In the genomic region with DNA sequence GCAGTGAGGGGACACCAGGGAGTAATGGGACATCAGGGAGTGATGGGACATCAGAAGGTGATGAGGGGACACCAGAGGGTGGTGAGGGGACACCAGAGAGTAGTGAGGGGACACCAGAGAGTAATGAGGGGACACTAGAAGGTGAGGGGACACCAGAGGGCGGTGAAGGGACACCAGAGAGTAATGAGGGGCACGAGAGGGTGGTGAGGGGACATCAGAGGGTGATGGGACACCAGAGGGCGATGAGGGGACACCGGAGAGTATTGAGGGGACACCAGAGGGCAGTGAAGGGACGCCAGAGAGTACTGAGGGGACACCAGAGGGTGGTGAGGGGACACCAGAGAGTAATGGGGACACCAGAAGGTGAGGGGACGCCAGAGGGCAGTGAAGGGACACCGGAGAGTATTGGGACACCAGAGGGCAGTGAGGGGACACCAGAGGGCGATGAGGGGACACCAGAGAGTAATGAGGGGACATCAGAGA, we compare ENCODE assay signal across 20 cellular contexts. TPM values are rescaled to one million over a fixed set of nuclear protein-coding genes. Genes with fewer than 3 reads are reported as not detected.
A peak's percentile ranks its signal among the peaks of the same experiment; 100 is the strongest.
DNase-seq lines count a peak whose midpoint lies in the region; ATAC-seq, FAIRE-seq and TF ChIP-seq lines count a peak whose summit lies in the region.
"Had no signal": no experiment of that assay in that cellular context is flagged by ENCODE, and none has a peak within 500 bp of the region (broad histone marks: within the 10 kb centered on the region; RNA-seq: fewer than 3 reads in every experiment).

No MANE protein-coding gene starts in this region.

- intact Hi-C loops in HepG2 (cut with micrococcal nuclease; ENCODE audit: unreplicated experiment) (loop anchor here (1.0 kb wide), 1 partner anchor 58 kb away; no protein-coding TSS in a partner anchor), right lobe of liver (cut with DNase I) (no loop called here)

- peak; percentile 46 for ATAC-seq in HepG2
- no peak for ATAC-seq in right lobe of liver
- peak in 1 of 2 donors; percentile 13 for ATAC-seq in stimulated activated naive B cell treated with anti-CD40 and anti-IgM and Interleukin-4, amounts not matched to agents 10 μg/mL and 1 μg/mL and 100 μg/mL, for 72 hours (replicated peaks)
- ATAC-seq in GM18519 (IDR thresholded peaks at IDR 0.05; ENCODE audit: low FRiP score, unreplicated experiment), result no peak
- ATAC-seq: GM12878, left cardiac atrium, right cardiac atrium had no signal

- H3K27me3 ChIP-seq in HepG2 (ENCODE audit: control insufficient read depth in 1 of 2, insufficient read depth in 2 of 2, low read length in 2 of 2), result peaks cover 0 to 10% of the 10 kb centered on the region in 2 experiments; a peak in 1 of 5 replicates
- no peaks in the 10 kb centered on the region for H3K27me3 ChIP-seq in right lobe of liver

- H3K9me3 Mint-ChIP-seq in endothelial cell (ENCODE audit: unreplicated experiment) (no peaks in the 10 kb centered on the region), type B pancreatic cell (no peaks in the 10 kb centered on the region)
- H3K9me3 Mint-ChIP-seq in stimulated activated naive B cell treated with anti-CD40 and anti-IgM and Interleukin-4, amounts not matched to agents 10 μg/mL and 1 μg/mL and 100 μg/mL, for 72 hours, result no peaks in the 10 kb centered on the region

- H2AFZ ChIP-seq in HepG2 (ENCODE audit: low read length), result no peak overlapping the region

- CTCF ChIA-PET in HepG2 (lab: Yijun Ruan, JAX; ENCODE audit: low intra/inter-chr PET ratio, low total read pairs), result interaction anchor here (1.9 kb wide), 1 partner anchor 58 kb away, joined by 7 read pairs; no protein-coding TSS in a partner anchor

- H3K9me3 ChIP-seq in HepG2 (ENCODE audit: low read length) (no peaks in the 10 kb centered on the region), right lobe of liver (no peaks in the 10 kb centered on the region)
- H3K9me3 ChIP-seq: Caco-2 had no signal

- no peak overlapping the region for H3K4me2 ChIP-seq in HepG2 (ENCODE audit: low read depth, low read length)

- peak; percentile 34 for DNase-seq in HepG2 (ENCODE audit: low spot score)
- no peak for DNase-seq in right lobe of liver
- peak; percentile 4 for DNase-seq in OCI-M1 (lab: John Stamatoyannopoulos, UW)
- no peak for DNase-seq in endothelial cell (ENCODE audit: low spot score)
- DNase-seq in stimulated activated naive B cell treated with anti-CD40 and anti-IgM and Interleukin-4, amounts not matched to agents 10 μg/mL and 1 μg/mL and 100 μg/mL, for 72 hours, result no peak
- DNase-seq in NCI-H1930 (lab: John Stamatoyannopoulos, UW), result no peak
- DNase-seq in type B pancreatic cell (ENCODE audit: extremely low spot score, unreplicated experiment), result no peak
- DNase-seq: activated CD4-positive, alpha-beta T cell treated with anti-CD3 and anti-CD28 coated beads, Interleukin-2, amount 50 U/mL, for 1 hour; left cardiac atrium; midbrain; NCI-H1105 treated with DMSO at 0.1 percent for 48 hours; NCI-H2171 treated with DMSO at 0.1 percent for 48 hours; NCI-H748 treated with DMSO at 0.1 percent for 48 hours; right cardiac atrium had no signal

- H3K27ac Mint-ChIP-seq in endothelial cell (ENCODE audit: unreplicated experiment), result peak overlapping the region; percentile 40
- H3K27ac Mint-ChIP-seq in stimulated activated naive B cell treated with anti-CD40 and anti-IgM and Interleukin-4, amounts not matched to agents 10 μg/mL and 1 μg/mL and 100 μg/mL, for 72 hours, result peak overlapping the region; percentile 72
- no peak overlapping the region for H3K27ac Mint-ChIP-seq in type B pancreatic cell

- no peak for TF ChIP-seq POLR2A in HepG2 (IDR thresholded peaks at IDR 0.05; ENCODE audit: insufficient read depth in 1 of 2, low read depth in 2 of 2, low read length in 2 of 2)
- TF ChIP-seq POLR2A in right lobe of liver (IDR thresholded peaks at IDR 0.05), result no peak

- BruUV-seq in HepG2 (replicated peaks; lab: Mats Ljungman, UMichigan), result no TSS peak

- no peaks in the 10 kb centered on the region for H3K79me2 ChIP-seq in HepG2 (ENCODE audit: insufficient read depth, low read length)

- H3K36me3 ChIP-seq in HepG2 (replicated peaks in 1 of 2; ENCODE audit: control insufficient read depth in 1 of 2, insufficient read depth in 2 of 2, low read length in 2 of 2), result peaks cover 4 to 10% of the 10 kb centered on the region in 2 experiments; a peak in 2 of 5 replicates
- H3K36me3 ChIP-seq in right lobe of liver, result peaks cover 0 to 34% (median 12%) of the 10 kb centered on the region in 4 donors

- TF ChIP-seq EP300 in HepG2 (IDR thresholded peaks at IDR 0.05; ENCODE audit: low read depth in 2 of 2, low read length in 2 of 2) (no peak), HepG2 (CRISPR knock-in tag; IDR thresholded peaks at IDR 0.05; ENCODE audit: borderline replicate concordance) (no peak)

- no peak overlapping the region for H3K4me3 ChIP-seq in HepG2 (replicated peaks in 1 of 3; ENCODE audit: insufficient read depth in 1 of 3, low read depth in 2 of 3, low read length in 3 of 3)
- no peak overlapping the region for H3K4me3 ChIP-seq in right lobe of liver
- H3K4me3 ChIP-seq: GM12878, SK-N-MC had no signal

- POLR2A ChIA-PET in HepG2 (lab: Yijun Ruan, JAX), result no interaction called here

- no peak for FAIRE-seq in HepG2 (lab: Jason Lieb, UNC)
- FAIRE-seq: endometrium, GM12878, H54 had no signal

- H3K4me1 ChIP-seq in HepG2 (ENCODE audit: insufficient read depth, low read length), result no peaks in the 10 kb centered on the region
- no peaks in the 10 kb centered on the region for H3K4me1 ChIP-seq in right lobe of liver
- H3K4me1 ChIP-seq: Caco-2 had no signal

- no peak overlapping the region for H3K27ac ChIP-seq in HepG2 (ENCODE audit: extremely low read length, insufficient read depth, low read length)
- H3K27ac ChIP-seq in right lobe of liver, result no peak overlapping the region
- H3K27ac ChIP-seq: SK-N-MC had no signal

- H3K4me1 Mint-ChIP-seq in endothelial cell (ENCODE audit: unreplicated experiment), result no peaks in the 10 kb centered on the region
- H3K4me1 Mint-ChIP-seq in stimulated activated naive B cell treated with anti-CD40 and anti-IgM and Interleukin-4, amounts not matched to agents 10 μg/mL and 1 μg/mL and 100 μg/mL, for 72 hours, result peaks cover 14 to 29% of the 10 kb centered on the region in 2 donors
- no peaks in the 10 kb centered on the region for H3K4me1 Mint-ChIP-seq in type B pancreatic cell (ENCODE audit: unreplicated experiment)

- H4K20me1 ChIP-seq in HepG2 (ENCODE audit: insufficient read depth, low read length), result no peaks in the 10 kb centered on the region

- TF ChIP-seq CTCF in HepG2 (CRISPR knock-in tag; IDR thresholded peaks at IDR 0.05) (peak; percentile 54), right lobe of liver (IDR thresholded peaks at IDR 0.05) (no peak), endothelial cell (IDR thresholded peaks at IDR 0.05; ENCODE audit: unreplicated experiment) (no peak), type B pancreatic cell (conservative IDR thresholded peaks at IDR 0.05) (no peak)

- H3K27me3 Mint-ChIP-seq in endothelial cell (ENCODE audit: unreplicated experiment), result peaks cover 30% of the 10 kb centered on the region
- no peaks in the 10 kb centered on the region for H3K27me3 Mint-ChIP-seq in stimulated activated naive B cell treated with anti-CD40 and anti-IgM and Interleukin-4, amounts not matched to agents 10 μg/mL and 1 μg/mL and 100 μg/mL, for 72 hours
- H3K27me3 Mint-ChIP-seq in type B pancreatic cell, result no peaks in the 10 kb centered on the region

- peak overlapping the region; percentile 59 for H3K4me3 Mint-ChIP-seq in endothelial cell (ENCODE audit: unreplicated experiment)
- peak overlapping the region in 1 of 2 donors; percentile 5 for H3K4me3 Mint-ChIP-seq in stimulated activated naive B cell treated with anti-CD40 and anti-IgM and Interleukin-4, amounts not matched to agents 10 μg/mL and 1 μg/mL and 100 μg/mL, for 72 hours
- no peak overlapping the region for H3K4me3 Mint-ChIP-seq in type B pancreatic cell

- 44% methylated on average over 8 of the region's 8 CpGs for WGBS in HepG2 (ENCODE audit: low lambda C conversion rate)
- 61% methylated on average over 8 of the region's 8 CpGs for WGBS in right lobe of liver (ENCODE audit: insufficient coverage, low coverage, low lambda C conversion rate, missing lambda C conversion rate)

- in situ Hi-C loops in HepG2 (cut with HindIII; ENCODE audit: extremely low pct_ligation_motif_present, low pct_unique_long_range_greater_than_20kb), result no loop called here

- no peak overlapping the region for H3K9ac ChIP-seq in HepG2 (ENCODE audit: insufficient read depth, low read depth, low read length)

- peak; percentile 30; the same call in 1 of the 2 replicates for TF ChIP-seq RAD21 in HepG2 (CRISPR knock-in tag; IDR thresholded peaks at IDR 0.05)

- H3K36me3 Mint-ChIP-seq in endothelial cell (ENCODE audit: low read depth, unreplicated experiment) (peaks cover 20% of the 10 kb centered on the region), type B pancreatic cell (peaks cover 1% of the 10 kb centered on the region)
- peaks cover 28 to 44% of the 10 kb centered on the region in 2 donors for H3K36me3 Mint-ChIP-seq in stimulated activated naive B cell treated with anti-CD40 and anti-IgM and Interleukin-4, amounts not matched to agents 10 μg/mL and 1 μg/mL and 100 μg/mL, for 72 hours

RNA-seq across cellular contexts. Expression of a gene that starts 10.5 kb away (rescaled TPM):
- total RNA-seq in HepG2 (2016; rRNA removed; fragmentation: Illumina TruSeq; extraction: Trizol), result 0.08 TPM in 1 of 2 replicates, not detected in the other
- total RNA-seq in HepG2 (2016; cell fraction: cytosol; rRNA removed; fragmentation: Illumina TruSeq; extraction: Trizol; ENCODE audit: low read depth), result not detected in 2 replicates
- 0.02 and 0.07 TPM in 2 replicates for total RNA-seq in HepG2 (2016; cell fraction: insoluble cytoplasmic fraction; rRNA removed; fragmentation: Illumina TruSeq; extraction: Trizol)
- not detected in 2 replicates for total RNA-seq in HepG2 (2016; cell fraction: membrane; rRNA removed; fragmentation: Illumina TruSeq; extraction: Trizol)
- not detected in 2 replicates for total RNA-seq in HepG2 (2016; cell fraction: nucleus; rRNA removed; fragmentation: Illumina TruSeq; extraction: Trizol)
- 0.04 and 0.07 TPM in 2 replicates for polyA plus RNA-seq in HepG2 (2011; rRNA removed)
- polyA plus RNA-seq in HepG2 (2011; cell fraction: cytosol; rRNA removed), result 0.04 and 0.06 TPM in 2 replicates
- 0.45 and 0.54 TPM in 2 replicates for polyA plus RNA-seq in HepG2 (2011; cell fraction: nucleus; rRNA removed)
- polyA plus RNA-seq in HepG2 (2012), result 0.54 and 0.63 TPM in 2 replicates
- polyA plus RNA-seq in HepG2 (2016; cell fraction: cytosol; fragmentation: Illumina TruSeq; extraction: Trizol; ENCODE audit: low read depth), result not detected in 2 replicates
- 0.08 TPM in 1 of 2 replicates, not detected in the other for polyA plus RNA-seq in HepG2 (2016; cell fraction: insoluble cytoplasmic fraction; fragmentation: Illumina TruSeq; extraction: Trizol; ENCODE audit: low read depth)
- not detected in 2 replicates for polyA plus RNA-seq in HepG2 (2016; cell fraction: membrane; fragmentation: Illumina TruSeq; extraction: Trizol; ENCODE audit: low read depth)
- polyA plus RNA-seq in HepG2 (2016; cell fraction: nucleus; fragmentation: Illumina TruSeq; extraction: Trizol; ENCODE audit: insufficient read depth, low read depth), result 0.15 and 0.89 TPM in 2 replicates
- 0.05 TPM in 1 of 2 replicates, not detected in the other for polyA minus RNA-seq in HepG2 (2011; rRNA and poly(A)+ RNA removed; ENCODE audit: low replicate concordance)
- 0.09 and 0.20 TPM in 2 replicates for polyA minus RNA-seq in HepG2 (2011; cell fraction: cytosol; rRNA and poly(A)+ RNA removed)
- polyA minus RNA-seq in HepG2 (2011; cell fraction: nucleus; rRNA and poly(A)+ RNA removed), result 0.13 and 0.25 TPM in 2 replicates
- total RNA-seq in right lobe of liver, result under 1 TPM in 5 of 6 experiments, not detected in 1; 0.09 to 0.42 (median 0.12) TPM
- 3.5 TPM for total RNA-seq in endothelial cell (ENCODE audit: unreplicated experiment)
- total RNA-seq in type B pancreatic cell (ENCODE audit: low replicate concordance), result 7.3 and 12.5 TPM in 2 replicates
- total RNA-seq: GM12878 had no signal
- polyA plus RNA-seq: GM12878 had no signal

RNA-seq across cellular contexts. Expression of a gene that starts 33.3 kb away (rescaled TPM):
- total RNA-seq in HepG2 (2016; rRNA removed; fragmentation: Illumina TruSeq; extraction: Trizol), result 87.8 and 90.3 TPM in 2 replicates
- 33.6 and 34.9 TPM in 2 replicates for total RNA-seq in HepG2 (2016; cell fraction: cytosol; rRNA removed; fragmentation: Illumina TruSeq; extraction: Trizol; ENCODE audit: low read depth)
- total RNA-seq in HepG2 (2016; cell fraction: insoluble cytoplasmic fraction; rRNA removed; fragmentation: Illumina TruSeq; extraction: Trizol), result 87.0 and 89.8 TPM in 2 replicates
- total RNA-seq in HepG2 (2016; cell fraction: membrane; rRNA removed; fragmentation: Illumina TruSeq; extraction: Trizol), result 33.7 and 38.0 TPM in 2 replicates
- total RNA-seq in HepG2 (2016; cell fraction: nucleus; rRNA removed; fragmentation: Illumina TruSeq; extraction: Trizol), result 82.0 and 84.8 TPM in 2 replicates
- 107 and 122 TPM in 2 replicates for polyA plus RNA-seq in HepG2 (2011; rRNA removed)
- polyA plus RNA-seq in HepG2 (2011; cell fraction: cytosol; rRNA removed), result 79.2 and 104 TPM in 2 replicates
- polyA plus RNA-seq in HepG2 (2011; cell fraction: nucleus; rRNA removed), result 370 and 388 TPM in 2 replicates
- 54.3 and 62.8 TPM in 2 replicates for polyA plus RNA-seq in HepG2 (2012)
- polyA plus RNA-seq in HepG2 (2016; cell fraction: cytosol; fragmentation: Illumina TruSeq; extraction: Trizol; ENCODE audit: low read depth), result 11.2 and 11.7 TPM in 2 replicates
- 71.7 and 72.0 TPM in 2 replicates for polyA plus RNA-seq in HepG2 (2016; cell fraction: insoluble cytoplasmic fraction; fragmentation: Illumina TruSeq; extraction: Trizol; ENCODE audit: low read depth)
- 17.4 and 18.6 TPM in 2 replicates for polyA plus RNA-seq in HepG2 (2016; cell fraction: membrane; fragmentation: Illumina TruSeq; extraction: Trizol; ENCODE audit: low read depth)
- polyA plus RNA-seq in HepG2 (2016; cell fraction: nucleus; fragmentation: Illumina TruSeq; extraction: Trizol; ENCODE audit: insufficient read depth, low read depth), result 105 and 123 TPM in 2 replicates
- 224 and 418 TPM in 2 replicates for polyA minus RNA-seq in HepG2 (2011; rRNA and poly(A)+ RNA removed; ENCODE audit: low replicate concordance)
- 56.5 and 63.0 TPM in 2 replicates for polyA minus RNA-seq in HepG2 (2011; cell fraction: cytosol; rRNA and poly(A)+ RNA removed)
- 193 and 254 TPM in 2 replicates for polyA minus RNA-seq in HepG2 (2011; cell fraction: nucleus; rRNA and poly(A)+ RNA removed)
- total RNA-seq in right lobe of liver, result 10 to 100 TPM; 33.0 to 57.1 (median 41.7) TPM
- total RNA-seq in endothelial cell (ENCODE audit: unreplicated experiment), result 48.1 TPM
- 88.2 and 98.3 TPM in 2 replicates for total RNA-seq in type B pancreatic cell (ENCODE audit: low replicate concordance)

Comparison
In these comparisons a context has a peak if more than half of its experiments do, and no peak if none do; other contexts are left out.
1. DNase-seq: peak in HepG2 (single experiment) and OCI-M1 (single experiment); none in right lobe of liver (0 of 3), endothelial cell (single experiment), stimulated activated naive B cell treated with anti-CD40 and anti-IgM and Interleukin-4, amounts not matched to agents 10 μg/mL and 1 μg/mL and 100 μg/mL, for 72 hours (single experiment), NCI-H1930 (0 of 2) and type B pancreatic cell (single experiment).